Comparison of ENCODE assay signal across 8 cellular contexts in genomic region chr12:89051065-89051677, GRCh38.
DNase-seq lines count a peak whose midpoint lies in the region; ATAC-seq and TF ChIP-seq lines count a peak whose summit lies in the region.

No MANE protein-coding gene starts in this region.

- in situ Hi-C loops in HAP-1 (cut with MboI; ENCODE audit: low sequenced_read_pairs): no loop called here

- DNase-seq in stimulated activated CD4-positive, alpha-beta T cell treated with anti-CD3 and anti-CD28 coated beads, Interleukin-4, amount 100 ng/mL, for 24 hours: peak; percentile 44
- no peak for DNase-seq in stimulated activated CD4-positive, alpha-beta T cell treated with anti-CD3 and anti-CD28 coated beads, Interleukin-12 subunit alpha, Interleukin-12 subunit beta, amount 100 ng/mL, for 4 hours
- DNase-seq in HAP-1 (ENCODE audit: low spot score in 2 of 2) (peak; percentile 33 to 50), NAMALWA (ENCODE audit: low spot score) (peak; percentile 61), SK-N-MC (ENCODE audit: low read depth, low spot score) (peak; percentile 37), esophagus squamous epithelium (lab: John Stamatoyannopoulos, UW) (no peak), natural killer cell (no peak)

- H3K4me3 Mint-ChIP-seq in natural killer cell: no peak overlapping the region

- ATAC-seq in natural killer cell (peak; percentile 61 to 78 (median 76)), HG03045 (IDR thresholded peaks at IDR 0.05; ENCODE audit: unreplicated experiment) (no peak)

- H3K9me3 ChIP-seq in HAP-1 (no peaks in the 10 kb centered on the region), SK-N-MC (ENCODE audit: low read depth, low read length) (no peaks in the 10 kb centered on the region), esophagus squamous epithelium (peaks cover 0 to 4% (median 0%) of the 10 kb centered on the region in 3 donors)

- 2 to 6% methylated on average over 2 of the region's 2 CpGs for WGBS in esophagus squamous epithelium, 2 donors

- intact Hi-C loops in esophagus squamous epithelium (cut with DNase I) (no loop called here), natural killer cell (cut with micrococcal nuclease) (loop anchor here (1.0 to 10.0 kb wide), 3 partner anchors 194 to 478 kb away; no protein-coding TSS in a partner anchor)

- H3K27ac Mint-ChIP-seq in natural killer cell: no peak overlapping the region

- no peak for TF ChIP-seq POLR2A in esophagus squamous epithelium (IDR thresholded peaks at IDR 0.05)

- H3K27me3 ChIP-seq in HAP-1 (ENCODE audit: low read depth) (peaks cover 3% of the 10 kb centered on the region; the same call in 1 of the 2 replicates), esophagus squamous epithelium (no peaks in the 10 kb centered on the region)

- H3K36me3 Mint-ChIP-seq in natural killer cell: peaks cover 9% of the 10 kb centered on the region

- no peaks in the 10 kb centered on the region for H3K9me3 Mint-ChIP-seq in natural killer cell

- TF ChIP-seq CTCF in esophagus squamous epithelium (IDR thresholded peaks at IDR 0.05): peak; percentile 77 to 97 (median 94)
- TF ChIP-seq CTCF in natural killer cell (IDR thresholded peaks at IDR 0.05): peak; percentile 97

- no peak overlapping the region for H3K4me3 ChIP-seq in HAP-1
- no peak overlapping the region for H3K4me3 ChIP-seq in SK-N-MC
- H3K4me3 ChIP-seq in esophagus squamous epithelium: no peak overlapping the region

- no peaks in the 10 kb centered on the region for H3K4me1 Mint-ChIP-seq in natural killer cell

- H3K27ac ChIP-seq in SK-N-MC: no peak overlapping the region
- no peak overlapping the region for H3K27ac ChIP-seq in esophagus squamous epithelium

- no peak overlapping the region for H3K9ac ChIP-seq in SK-N-MC (ENCODE audit: insufficient read length)

- H3K4me1 ChIP-seq in HAP-1: no peaks in the 10 kb centered on the region; the same call in 1 of the 2 replicates
- no peaks in the 10 kb centered on the region for H3K4me1 ChIP-seq in esophagus squamous epithelium

- H3K36me3 ChIP-seq in HAP-1 (replicated peaks) (no peaks in the 10 kb centered on the region), SK-N-MC (ENCODE audit: insufficient read depth, low read length) (no peaks in the 10 kb centered on the region), esophagus squamous epithelium (no peaks in the 10 kb centered on the region)

- H3K27me3 Mint-ChIP-seq in natural killer cell (ENCODE audit: low read depth in 2 of 2): no peaks in the 10 kb centered on the region

Comparison
In these comparisons a context has a peak if more than half of its experiments do, and no peak if none do; other contexts are left out.
1. DNase-seq: peak in stimulated activated CD4-positive, alpha-beta T cell treated with anti-CD3 and anti-CD28 coated beads, Interleukin-4, amount 100 ng/mL, for 24 hours (single experiment), HAP-1 (2 of 2), NAMALWA (single experiment) and SK-N-MC (single experiment); none in stimulated activated CD4-positive, alpha-beta T cell treated with anti-CD3 and anti-CD28 coated beads, Interleukin-12 subunit alpha, Interleukin-12 subunit beta, amount 100 ng/mL, for 4 hours (single experiment), esophagus squamous epithelium (single experiment) and natural killer cell (single experiment).